ENCODE assay signal across 16 cellular contexts in the genomic region with DNA sequence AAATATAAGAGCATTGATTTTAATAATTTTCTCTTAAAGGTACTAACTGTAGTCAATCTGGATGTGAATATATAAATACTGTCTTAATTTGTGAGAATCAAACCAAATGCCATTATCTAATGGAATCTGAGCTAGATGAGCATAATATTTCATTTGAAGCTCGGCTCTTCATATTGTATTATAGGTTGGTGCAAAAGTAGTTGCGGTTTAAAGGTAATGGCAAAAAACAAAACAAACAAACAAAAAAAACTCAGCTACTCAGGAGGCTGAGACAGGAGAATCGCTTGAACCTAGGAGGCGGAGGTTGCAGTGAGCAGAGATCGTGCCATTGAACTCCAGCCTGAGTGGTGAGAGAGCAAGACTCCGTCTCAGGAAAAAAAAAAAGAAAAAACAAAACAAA.
"Had no signal": no experiment of that assay in that cellular context is flagged by ENCODE, and none has a peak within 500 bp of the region (broad histone marks: within the 10 kb centered on the region; RNA-seq: fewer than 3 reads in every experiment).

No MANE protein-coding gene starts in this region.

- H3K27ac ChIP-seq: colonic mucosa, epithelial cell of prostate, esophagus squamous epithelium, heart right ventricle, left lung, lower lobe of right lung had no signal

- ATAC-seq: effector memory CD8-positive, alpha-beta T cell; left ventricle myocardium superior had no signal

- H3K36me3 ChIP-seq: colonic mucosa, esophagus squamous epithelium, gastrocnemius medialis, heart right ventricle, left lung, lower lobe of right lung had no signal

- FAIRE-seq: endometrium, islet of Langerhans had no signal

- H3K9me3 ChIP-seq: colonic mucosa, esophagus squamous epithelium, gastrocnemius medialis, heart right ventricle, left lung, lower lobe of right lung, mucosa of descending colon had no signal

- H3K27me3 ChIP-seq: colonic mucosa, esophagus squamous epithelium, gastrocnemius medialis had no signal

- DNase-seq: cortex of kidney; effector CD8-positive, alpha-beta T cell; effector memory CD8-positive, alpha-beta T cell; esophagus squamous epithelium; left cardiac atrium; mesenchymal stem cell had no signal

- H3K4me1 ChIP-seq: colonic mucosa, esophagus squamous epithelium, heart right ventricle, left lung, lower lobe of right lung had no signal

- H3K4me3 ChIP-seq: colonic mucosa, esophagus squamous epithelium, gastrocnemius medialis, heart right ventricle, left lung, lower lobe of right lung, mucosa of descending colon had no signal
